ENCODE assay signal across 34 cellular contexts in genomic region chr6:11964101-11964500, GRCh38.
"Had no signal": no experiment of that assay in that cellular context is flagged by ENCODE, and none has a peak within 500 bp of the region (broad histone marks: within the 10 kb centered on the region; RNA-seq: fewer than 3 reads in every experiment).

No MANE protein-coding gene starts in this region.

- H3K9me3 ChIP-seq: MG63 had no signal

- H3K36me3 ChIP-seq: MG63 had no signal

- DNase-seq: Karpas-422, Kasumi-1, MG63, MM.1S, NCI-H1048, NCI-H1092, NCI-H1092 treated with DMSO at 0.1 percent for 48 hours, NCI-H1105, NCI-H1105 treated with DMSO at 0.1 percent for 48 hours, NCI-H1417, NCI-H1417 treated with DMSO at 0.1 percent for 48 hours, NCI-H1436, NCI-H1436 treated with DMSO at 0.1 percent for 48 hours, NCI-H146, NCI-H1694, NCI-H1694 treated with DMSO at 0.1 percent for 48 hours, NCI-H187, NCI-H187 treated with DMSO at 0.1 percent for 48 hours, NCI-H1930, NCI-H2029, NCI-H2029 treated with DMSO at 0.1 percent for 48 hours, NCI-H2081, NCI-H2081 treated with DMSO at 0.1 percent for 48 hours, NCI-H2107, NCI-H2171, NCI-H2171 treated with DMSO at 0.1 percent for 48 hours, NCI-H2227 treated with DMSO at 0.1 percent for 48 hours, NCI-H226, NCI-H345, NCI-H446, NCI-H446 treated with DMSO at 0.1 percent for 48 hours, NCI-H510A, NCI-H510A treated with DMSO at 0.1 percent for 48 hours, NCI-H524 had no signal

- H3K4me3 ChIP-seq: MG63 had no signal

- H3K27me3 ChIP-seq: MG63 had no signal
